Comparison of ENCODE assay signal across 1 cellular context in the genomic region with DNA sequence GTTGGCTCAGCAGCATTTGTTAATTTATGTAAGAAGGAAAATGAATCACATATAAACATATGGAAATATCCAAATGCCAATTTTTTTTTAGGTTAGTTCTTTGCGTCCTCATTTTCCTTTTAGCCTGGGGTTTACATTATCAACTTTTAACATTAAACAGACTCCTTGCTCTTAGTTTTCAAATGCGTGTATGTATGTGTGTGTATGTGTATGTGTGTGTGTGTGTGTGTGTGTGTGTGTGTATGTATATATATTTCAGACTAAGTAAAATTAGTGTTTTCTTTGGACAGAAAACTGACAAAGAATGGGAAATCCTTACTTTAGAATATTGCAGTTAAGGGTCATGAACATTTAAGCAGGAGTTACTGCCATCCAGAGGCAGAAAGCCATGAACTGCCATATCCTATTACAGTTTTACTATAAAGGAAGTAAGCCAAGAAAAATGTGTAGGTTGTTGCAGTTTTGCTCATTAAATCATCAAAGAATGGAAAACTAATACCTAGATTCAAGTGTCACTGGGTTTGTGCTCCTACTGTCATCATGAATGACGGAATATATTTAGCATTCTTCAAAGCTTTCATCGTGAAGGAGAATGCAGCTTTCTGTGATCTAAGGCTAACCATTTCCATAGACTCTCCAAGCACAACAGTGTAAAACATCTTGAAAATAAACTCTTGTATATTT.
TF ChIP-seq lines count a peak whose summit lies in the region.

No MANE protein-coding gene starts in this region.

TF ChIP-seq in HEK293, 187 proteins besides CTCF, POLR2A, EP300 and RAD21 (continued from another document):
- TF ChIP-seq ZNF37A (tag by site-specific recombination; IDR thresholded peaks at IDR 0.05), result no peak
- peak; percentile 56 for TF ChIP-seq ZNF654 (tag by site-specific recombination; IDR thresholded peaks at IDR 0.05; ENCODE audit: low read depth)
- no peak for TF ChIP-seq ZNF623 (tag by site-specific recombination; IDR thresholded peaks at IDR 0.05)
- TF ChIP-seq TCF7L2 (IDR thresholded peaks at IDR 0.05; ENCODE audit: borderline replicate concordance, low read depth, low read length), result 0 out of 2 replicates have a peak, but pooled peaks have one; percentile 17
- TF ChIP-seq ZNF324 (tag by site-specific recombination; IDR thresholded peaks at IDR 0.05), result no peak
- no peak for TF ChIP-seq ZNF658 (tag by site-specific recombination; IDR thresholded peaks at IDR 0.05)
- TF ChIP-seq ZNF292 (tag by site-specific recombination; IDR thresholded peaks at IDR 0.05; ENCODE audit: borderline replicate concordance, low read depth), result no peak
- TF ChIP-seq GFI1B (tag by site-specific recombination; IDR thresholded peaks at IDR 0.05), result no peak
- no peak for TF ChIP-seq ZNF433 (tag by site-specific recombination; IDR thresholded peaks at IDR 0.05; ENCODE audit: low read depth)
- TF ChIP-seq ZBTB17 (tag by site-specific recombination; IDR thresholded peaks at IDR 0.05), result no peak
- TF ChIP-seq ZNF701 (tag by site-specific recombination; IDR thresholded peaks at IDR 0.05), result no peak
- TF ChIP-seq ZNF610 (tag by site-specific recombination; IDR thresholded peaks at IDR 0.05; ENCODE audit: borderline replicate concordance), result no peak
- TF ChIP-seq ZNF184 (tag by site-specific recombination; IDR thresholded peaks at IDR 0.05), result 0 out of 2 replicates have a peak, but pooled peaks have one; percentile 13
- peak; percentile 51 for TF ChIP-seq FEZF1 (tag by site-specific recombination; IDR thresholded peaks at IDR 0.05)
- 0 out of 2 replicates have a peak, but pooled peaks have one; percentile 56 for TF ChIP-seq ZNF2 (tag by site-specific recombination; IDR thresholded peaks at IDR 0.05)
- no peak for TF ChIP-seq ZNF48 (tag by site-specific recombination; IDR thresholded peaks at IDR 0.05)
- TF ChIP-seq ZNF843 (tag by site-specific recombination; IDR thresholded peaks at IDR 0.05), result peak; percentile 65
- no peak for TF ChIP-seq ZNF555 (tag by site-specific recombination; conservative IDR thresholded peaks at IDR 0.05)
- TF ChIP-seq REPIN1 (tag by site-specific recombination; IDR thresholded peaks at IDR 0.05; ENCODE audit: low read depth), result no peak
- TF ChIP-seq ZNF423 (tag by site-specific recombination; IDR thresholded peaks at IDR 0.05), result no peak
- no peak for TF ChIP-seq SCRT2 (tag by site-specific recombination; IDR thresholded peaks at IDR 0.05)
- TF ChIP-seq ZIC2 (tag by site-specific recombination; IDR thresholded peaks at IDR 0.05), result no peak
- no peak for TF ChIP-seq SP3 (tag by site-specific recombination; IDR thresholded peaks at IDR 0.05)
- TF ChIP-seq ZNF426 (tag by site-specific recombination; IDR thresholded peaks at IDR 0.05), result no peak
- TF ChIP-seq, protein P1, sequence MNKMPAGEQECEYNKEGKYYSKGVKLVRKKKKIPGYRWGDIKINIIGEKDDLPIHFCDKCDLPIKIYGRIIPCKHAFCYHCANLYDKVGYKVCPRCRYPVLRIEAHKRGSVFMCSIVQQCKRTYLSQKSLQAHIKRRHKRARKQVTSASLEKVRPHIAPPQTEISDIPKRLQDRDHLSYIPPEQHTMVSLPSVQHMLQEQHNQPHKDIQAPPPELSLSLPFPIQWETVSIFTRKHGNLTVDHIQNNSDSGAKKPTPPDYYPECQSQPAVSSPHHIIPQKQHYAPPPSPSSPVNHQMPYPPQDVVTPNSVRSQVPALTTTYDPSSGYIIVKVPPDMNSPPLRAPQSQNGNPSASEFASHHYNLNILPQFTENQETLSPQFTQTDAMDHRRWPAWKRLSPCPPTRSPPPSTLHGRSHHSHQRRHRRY (tag by site-specific recombination; IDR thresholded peaks at IDR 0.05), result no peak
- TF ChIP-seq ZNF629 (tag by site-specific recombination; IDR thresholded peaks at IDR 0.05), result peak; percentile 60
- TF ChIP-seq ZNF501 (tag by site-specific recombination; IDR thresholded peaks at IDR 0.05), result 0 out of 2 replicates have a peak, but pooled peaks have one; percentile 25
- TF ChIP-seq, protein P2, sequence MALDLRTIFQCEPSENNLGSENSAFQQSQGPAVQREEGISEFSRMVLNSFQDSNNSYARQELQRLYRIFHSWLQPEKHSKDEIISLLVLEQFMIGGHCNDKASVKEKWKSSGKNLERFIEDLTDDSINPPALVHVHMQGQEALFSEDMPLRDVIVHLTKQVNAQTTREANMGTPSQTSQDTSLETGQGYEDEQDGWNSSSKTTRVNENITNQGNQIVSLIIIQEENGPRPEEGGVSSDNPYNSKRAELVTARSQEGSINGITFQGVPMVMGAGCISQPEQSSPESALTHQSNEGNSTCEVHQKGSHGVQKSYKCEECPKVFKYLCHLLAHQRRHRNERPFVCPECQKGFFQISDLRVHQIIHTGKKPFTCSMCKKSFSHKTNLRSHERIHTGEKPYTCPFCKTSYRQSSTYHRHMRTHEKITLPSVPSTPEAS (tag by site-specific recombination; IDR thresholded peaks at IDR 0.05), result peak; percentile 64; the same call in 1 of the 2 replicates
- TF ChIP-seq ZNF239 (tag by site-specific recombination; IDR thresholded peaks at IDR 0.05), result no peak
- no peak for TF ChIP-seq ZNF600 (tag by site-specific recombination; IDR thresholded peaks at IDR 0.05)
- TF ChIP-seq, protein P3, sequence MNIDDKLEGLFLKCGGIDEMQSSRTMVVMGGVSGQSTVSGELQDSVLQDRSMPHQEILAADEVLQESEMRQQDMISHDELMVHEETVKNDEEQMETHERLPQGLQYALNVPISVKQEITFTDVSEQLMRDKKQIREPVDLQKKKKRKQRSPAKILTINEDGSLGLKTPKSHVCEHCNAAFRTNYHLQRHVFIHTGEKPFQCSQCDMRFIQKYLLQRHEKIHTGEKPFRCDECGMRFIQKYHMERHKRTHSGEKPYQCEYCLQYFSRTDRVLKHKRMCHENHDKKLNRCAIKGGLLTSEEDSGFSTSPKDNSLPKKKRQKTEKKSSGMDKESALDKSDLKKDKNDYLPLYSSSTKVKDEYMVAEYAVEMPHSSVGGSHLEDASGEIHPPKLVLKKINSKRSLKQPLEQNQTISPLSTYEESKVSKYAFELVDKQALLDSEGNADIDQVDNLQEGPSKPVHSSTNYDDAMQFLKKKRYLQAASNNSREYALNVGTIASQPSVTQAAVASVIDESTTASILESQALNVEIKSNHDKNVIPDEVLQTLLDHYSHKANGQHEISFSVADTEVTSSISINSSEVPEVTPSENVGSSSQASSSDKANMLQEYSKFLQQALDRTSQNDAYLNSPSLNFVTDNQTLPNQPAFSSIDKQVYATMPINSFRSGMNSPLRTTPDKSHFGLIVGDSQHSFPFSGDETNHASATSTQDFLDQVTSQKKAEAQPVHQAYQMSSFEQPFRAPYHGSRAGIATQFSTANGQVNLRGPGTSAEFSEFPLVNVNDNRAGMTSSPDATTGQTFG (tag by site-specific recombination; IDR thresholded peaks at IDR 0.05; ENCODE audit: borderline replicate concordance), result no peak
- TF ChIP-seq ZNF785 (tag by site-specific recombination; IDR thresholded peaks at IDR 0.05), result no peak
- TF ChIP-seq ZNF311 (tag by site-specific recombination; IDR thresholded peaks at IDR 0.05; ENCODE audit: borderline replicate concordance), result no peak
- no peak for TF ChIP-seq GLI2 (tag by site-specific recombination; IDR thresholded peaks at IDR 0.05; ENCODE audit: borderline replicate concordance, low read depth)
- no peak for TF ChIP-seq SP7 (tag by site-specific recombination; IDR thresholded peaks at IDR 0.05)
- TF ChIP-seq, protein P4, sequence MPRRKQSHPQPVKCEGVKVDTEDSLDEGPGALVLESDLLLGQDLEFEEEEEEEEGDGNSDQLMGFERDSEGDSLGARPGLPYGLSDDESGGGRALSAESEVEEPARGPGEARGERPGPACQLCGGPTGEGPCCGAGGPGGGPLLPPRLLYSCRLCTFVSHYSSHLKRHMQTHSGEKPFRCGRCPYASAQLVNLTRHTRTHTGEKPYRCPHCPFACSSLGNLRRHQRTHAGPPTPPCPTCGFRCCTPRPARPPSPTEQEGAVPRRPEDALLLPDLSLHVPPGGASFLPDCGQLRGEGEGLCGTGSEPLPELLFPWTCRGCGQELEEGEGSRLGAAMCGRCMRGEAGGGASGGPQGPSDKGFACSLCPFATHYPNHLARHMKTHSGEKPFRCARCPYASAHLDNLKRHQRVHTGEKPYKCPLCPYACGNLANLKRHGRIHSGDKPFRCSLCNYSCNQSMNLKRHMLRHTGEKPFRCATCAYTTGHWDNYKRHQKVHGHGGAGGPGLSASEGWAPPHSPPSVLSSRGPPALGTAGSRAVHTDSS (tag by site-specific recombination; IDR thresholded peaks at IDR 0.05), result no peak
- no peak for TF ChIP-seq KLF16 (tag by site-specific recombination; IDR thresholded peaks at IDR 0.05)
- TF ChIP-seq ZFP69B (tag by site-specific recombination; IDR thresholded peaks at IDR 0.05), result no peak
- TF ChIP-seq ZNF394 (tag by site-specific recombination; IDR thresholded peaks at IDR 0.05; ENCODE audit: borderline replicate concordance), result no peak
- TF ChIP-seq ZFP37 (tag by site-specific recombination; IDR thresholded peaks at IDR 0.05), result no peak
- TF ChIP-seq ZNF169 (tag by site-specific recombination; IDR thresholded peaks at IDR 0.05), result no peak
TF ChIP-seq in HEK293: peak in this region for 13.
